10 cellular contexts compared by ENCODE assay signal in the genomic region with DNA sequence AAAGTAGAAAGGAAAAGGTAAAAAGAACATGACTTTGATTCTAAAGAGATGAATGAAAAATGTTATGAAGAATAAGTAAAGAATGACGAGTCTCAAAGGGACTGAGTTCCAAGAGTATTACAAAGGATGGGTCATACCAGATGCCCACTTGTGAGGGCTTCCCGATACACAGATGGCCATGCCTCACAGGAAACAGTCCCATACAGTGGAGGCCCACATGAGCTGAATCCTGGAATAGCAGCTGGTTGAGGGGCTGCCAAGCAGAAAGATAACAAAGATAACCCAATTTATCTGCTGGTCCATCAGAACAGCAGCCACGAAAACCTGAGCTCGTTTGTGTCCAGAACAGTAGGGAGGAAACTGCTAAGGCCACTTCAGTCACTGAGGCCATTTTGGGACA. TPM values are rescaled to one million over a fixed set of nuclear protein-coding genes. Genes with fewer than 3 reads are reported as not detected.
DNase-seq lines count a peak whose midpoint lies in the region; ATAC-seq and TF ChIP-seq lines count a peak whose summit lies in the region.
"Had no signal": no experiment of that assay in that cellular context is flagged by ENCODE, and none has a peak within 500 bp of the region (broad histone marks: within the 10 kb centered on the region; RNA-seq: fewer than 3 reads in every experiment).

No MANE protein-coding gene starts in this region.

- no peaks in the 10 kb centered on the region for H3F3A ChIP-seq in Loucy (ENCODE audit: low read depth)

- H3K4me1 ChIP-seq in Loucy (ENCODE audit: insufficient read depth, low read length, poor library complexity, severe bottlenecking): peaks cover 74% of the 10 kb centered on the region

- DNase-seq in Calu3 (no peak), myocyte (ENCODE audit: low read depth) (peak; percentile 79), NCI-H2029 (lab: John Stamatoyannopoulos, UW) (no peak), SKM-1 treated with dmso at 0.1 percent for 144 hours (lab: John Stamatoyannopoulos, UW; ENCODE audit: unreplicated experiment) (no peak)
- no peak for DNase-seq in central memory CD8-positive, alpha-beta T cell (ENCODE audit: low spot score in 2 of 2)
- DNase-seq: hippocampal formation, NCI-H2081 had no signal

- TF ChIP-seq CTCF in Calu3 (IDR thresholded peaks at IDR 0.05; ENCODE audit: unreplicated experiment) (no peak), Loucy (conservative IDR thresholded peaks at IDR 0.05; ENCODE audit: low read length) (no peak)

- ATAC-seq in central memory CD8-positive, alpha-beta T cell (replicated peaks; ENCODE audit: extremely low read depth, poor library complexity, severe bottlenecking): no peak
- ATAC-seq in HG02678 (IDR thresholded peaks at IDR 0.05; ENCODE audit: unreplicated experiment): no peak
- no peak for ATAC-seq in esophagus mucosa

- no peaks in the 10 kb centered on the region for H3K9me3 ChIP-seq in Loucy (ENCODE audit: insufficient read depth, low read depth, low read length)

- peak overlapping the region; percentile 93 for H3K4me2 ChIP-seq in Loucy (ENCODE audit: low read depth, low read length, poor library complexity, severe bottlenecking)

- H3K9ac ChIP-seq in Loucy (ENCODE audit: low read depth, low read length, poor library complexity, severe bottlenecking): peak overlapping the region; percentile 40

- BruUV-seq in Calu3 (replicated peaks; lab: Mats Ljungman, UMichigan): no TSS peak

- peaks cover 87% of the 10 kb centered on the region for H3K79me2 ChIP-seq in Loucy (ENCODE audit: insufficient read depth, low read length)

- peaks cover 82% of the 10 kb centered on the region for H3K36me3 Mint-ChIP-seq in Calu3 (ENCODE audit: insufficient read depth, unreplicated experiment)
- H3K36me3 Mint-ChIP-seq in central memory CD8-positive, alpha-beta T cell (ENCODE audit: insufficient read depth): peaks cover 54% of the 10 kb centered on the region

- H3K4me1 Mint-ChIP-seq in Calu3 (ENCODE audit: low read depth, unreplicated experiment): peaks cover 41% of the 10 kb centered on the region
- peaks cover 51% of the 10 kb centered on the region for H3K4me1 Mint-ChIP-seq in central memory CD8-positive, alpha-beta T cell

- H3K27me3 Mint-ChIP-seq in Calu3 (ENCODE audit: unreplicated experiment): no peaks in the 10 kb centered on the region
- no peaks in the 10 kb centered on the region for H3K27me3 Mint-ChIP-seq in central memory CD8-positive, alpha-beta T cell

- CTCF ChIA-PET in Calu3 (lab: Charles Lee): interaction anchor here (1.0 kb wide), 1 partner anchor 12 kb away, joined by 3 read pairs; no protein-coding TSS in a partner anchor

- no peak overlapping the region for H2AFZ ChIP-seq in Loucy (ENCODE audit: low read length)

- intact Hi-C loops in Calu3 (cut with micrococcal nuclease; ENCODE audit: unreplicated experiment): loop anchor here (5.0 kb wide), 1 partner anchor 531 kb away; no protein-coding TSS in a partner anchor

- H3K9me3 Mint-ChIP-seq in Calu3 (ENCODE audit: low read depth, unreplicated experiment): no peaks in the 10 kb centered on the region
- no peaks in the 10 kb centered on the region for H3K9me3 Mint-ChIP-seq in central memory CD8-positive, alpha-beta T cell

- H4K20me1 ChIP-seq in Loucy (ENCODE audit: insufficient read depth, low read length, poor library complexity, severe bottlenecking): peaks cover 64% of the 10 kb centered on the region

- H3K36me3 ChIP-seq in Loucy (ENCODE audit: insufficient read depth, low read length): peaks cover 28% of the 10 kb centered on the region

- H3K27me3 ChIP-seq in Loucy (ENCODE audit: insufficient read depth, low read length, poor library complexity, severe bottlenecking): no peaks in the 10 kb centered on the region

- no peaks in the 10 kb centered on the region for H3K9me2 ChIP-seq in Loucy (replicated peaks; ENCODE audit: low read depth, low read length)

- peak overlapping the region; percentile 87 for H3K4me3 Mint-ChIP-seq in Calu3 (ENCODE audit: low read depth, unreplicated experiment)
- peak overlapping the region; percentile 24 for H3K4me3 Mint-ChIP-seq in central memory CD8-positive, alpha-beta T cell

- peak overlapping the region; percentile 94 for H3K4me3 ChIP-seq in Loucy (ENCODE audit: low read length, poor library complexity, severe bottlenecking)

- peak overlapping the region; percentile 8 for H3K27ac Mint-ChIP-seq in Calu3 (ENCODE audit: unreplicated experiment)
- H3K27ac Mint-ChIP-seq in central memory CD8-positive, alpha-beta T cell (ENCODE audit: low read depth): no peak overlapping the region

RNA-seq across cellular contexts. Expression of a gene that starts 3.7 kb away (rescaled TPM):
- total RNA-seq in Calu3 (2022) (287 and 312 TPM in 2 replicates), myocyte (338 and 358 TPM in 2 replicates), esophagus mucosa (75.9 TPM)
- polyA plus RNA-seq in myocyte (2012): 423 TPM
